In genomic region chr19:41426952-41427646, GRCh38 we compare ENCODE assay signal across 8 cellular contexts. TPM values are rescaled to one million over a fixed set of nuclear protein-coding genes. Genes with fewer than 3 reads are reported as not detected.
DNase-seq lines count a peak whose midpoint lies in the region; ATAC-seq and TF ChIP-seq lines count a peak whose summit lies in the region.

Gene B3GNT8, minus strand, starts transcription at chr19:41427374. Its CDS starts 596 bp downstream, at chr19:41426778.

- H3K4me1 Mint-ChIP-seq in T-helper 17 cell (peaks cover 28% of the 10 kb centered on the region), immature natural killer cell (peaks cover 35 to 37% of the 10 kb centered on the region in 2 donors)

- no peak for TF ChIP-seq POLR2A in breast epithelium (IDR thresholded peaks at IDR 0.05)

- H3K27me3 ChIP-seq in BLaER1 (no peaks in the 10 kb centered on the region), HUES48 (ENCODE audit: control insufficient read depth, insufficient read depth, low read length) (no peaks in the 10 kb centered on the region), breast epithelium (no peaks in the 10 kb centered on the region), smooth muscle cell (ENCODE audit: low read depth) (no peaks in the 10 kb centered on the region)

- H3K4me1 ChIP-seq in BLaER1, result peaks cover 47% of the 10 kb centered on the region
- peaks cover 11% of the 10 kb centered on the region; the same call in 1 of the 2 replicates for H3K4me1 ChIP-seq in HUES48 (ENCODE audit: control insufficient read depth, insufficient read depth, low read length)
- peaks cover 0 to 9% of the 10 kb centered on the region in 2 donors for H3K4me1 ChIP-seq in breast epithelium
- H3K4me1 ChIP-seq in smooth muscle cell (ENCODE audit: low read depth), result peaks cover 6% of the 10 kb centered on the region

- H3K27ac Mint-ChIP-seq in T-helper 17 cell (peak within 1 kb of the TSS; percentile 96), immature natural killer cell (peak within 1 kb of the TSS; percentile 80 to 97 (median 91))

- H3K9me3 ChIP-seq in BLaER1, result no peaks in the 10 kb centered on the region
- no peaks in the 10 kb centered on the region for H3K9me3 ChIP-seq in HUES48 (ENCODE audit: control insufficient read depth, insufficient read depth, low read length)
- no peaks in the 10 kb centered on the region for H3K9me3 ChIP-seq in T-helper 17 cell (ENCODE audit: control insufficient read depth, low read length, poor library complexity, severe bottlenecking)
- no peaks in the 10 kb centered on the region for H3K9me3 ChIP-seq in breast epithelium
- H3K9me3 ChIP-seq in smooth muscle cell (replicated peaks; ENCODE audit: low read depth), result no peaks in the 10 kb centered on the region

- no peaks in the 10 kb centered on the region for H3K9me3 Mint-ChIP-seq in immature natural killer cell

- H3K36me3 Mint-ChIP-seq in T-helper 17 cell (ENCODE audit: low read depth), result peaks cover 5% of the 10 kb centered on the region
- peaks cover under 1 to 11% (median 3%) of the 10 kb centered on the region in 3 donors for H3K36me3 Mint-ChIP-seq in immature natural killer cell

- H3K9ac ChIP-seq in BLaER1 (peak within 1 kb of the TSS; percentile 69), HUES48 (ENCODE audit: low read depth, low read length) (peak within 1 kb of the TSS; percentile 30; the same call in 1 of the 2 replicates), smooth muscle cell (ENCODE audit: low read depth) (peak within 1 kb of the TSS; percentile 73)

- H3F3A ChIP-seq in smooth muscle cell (ENCODE audit: low read depth), result no peaks in the 10 kb centered on the region

- H3K27ac ChIP-seq in BLaER1, result peak within 1 kb of the TSS; percentile 80
- peak within 1 kb of the TSS; percentile 52 for H3K27ac ChIP-seq in HUES48 (ENCODE audit: low read depth, low read length)
- H3K27ac ChIP-seq in breast epithelium, result peak within 1 kb of the TSS; percentile 81 to 97
- peak within 1 kb of the TSS; percentile 54 for H3K27ac ChIP-seq in smooth muscle cell (ENCODE audit: low read depth)

- no peaks in the 10 kb centered on the region for H3K27me3 Mint-ChIP-seq in T-helper 17 cell
- peaks cover 4 to 10% (median 5%) of the 10 kb centered on the region in 3 donors for H3K27me3 Mint-ChIP-seq in immature natural killer cell (ENCODE audit: low read depth in 3 of 3)

- ATAC-seq in T-helper 17 cell, result peak; percentile 46
- no peak for ATAC-seq in HG03520 (IDR thresholded peaks at IDR 0.05; ENCODE audit: unreplicated experiment)

- H4K20me1 ChIP-seq in BLaER1 (peaks cover 9% of the 10 kb centered on the region; the same call in 1 of the 2 replicates), smooth muscle cell (ENCODE audit: low read depth) (no peaks in the 10 kb centered on the region)

- H3K36me3 ChIP-seq in BLaER1 (peaks cover 65% of the 10 kb centered on the region), HUES48 (ENCODE audit: control insufficient read depth, insufficient read depth, low read length) (peaks cover 40% of the 10 kb centered on the region), breast epithelium (no peaks in the 10 kb centered on the region), smooth muscle cell (ENCODE audit: low read depth) (no peaks in the 10 kb centered on the region)

- DNase-seq in T-helper 17 cell (no peak), breast epithelium (ENCODE audit: low spot score in 2 of 2) (peak; percentile 82 to 86), immature natural killer cell (peak in 2 of 3 donors; percentile 29 to 32), smooth muscle cell (lab: John Stamatoyannopoulos, UW; ENCODE audit: unreplicated experiment) (peak; percentile 46), occipital lobe (lab: John Stamatoyannopoulos, UW) (no peak)

- H2AFZ ChIP-seq in smooth muscle cell (ENCODE audit: low read depth), result no peak within 1 kb of the TSS

- H3K4me3 ChIP-seq in BLaER1 (peak within 1 kb of the TSS; percentile 56), HUES48 (ENCODE audit: low read depth, low read length) (peak within 1 kb of the TSS; percentile 65), breast epithelium (peak within 1 kb of the TSS; percentile 51 to 76 (median 51)), smooth muscle cell (peak within 1 kb of the TSS; percentile 67)

- H3K4me2 ChIP-seq in BLaER1, result peak within 1 kb of the TSS; percentile 87
- peak within 1 kb of the TSS; percentile 98 for H3K4me2 ChIP-seq in smooth muscle cell

- 12% methylated on average over 15 of the region's 19 CpGs for WGBS in smooth muscle cell (ENCODE audit: low lambda C conversion rate)

- TF ChIP-seq CTCF in breast epithelium (IDR thresholded peaks at IDR 0.05), result no peak
- TF ChIP-seq CTCF in smooth muscle cell (IDR thresholded peaks at IDR 0.05; ENCODE audit: borderline replicate concordance, insufficient read depth, poor library complexity, severe bottlenecking), result no peak

- H3K79me2 ChIP-seq in smooth muscle cell (ENCODE audit: low read depth), result no peaks in the 10 kb centered on the region

- peak within 1 kb of the TSS; percentile 98 for H3K4me3 Mint-ChIP-seq in T-helper 17 cell
- peak within 1 kb of the TSS; percentile 87 to 94 (median 91) for H3K4me3 Mint-ChIP-seq in immature natural killer cell

- intact Hi-C loops in breast epithelium (cut with DNase I; ENCODE audit: low total_unique reads), result no loop called here

RNA-seq across cellular contexts. Expression of gene B3GNT8, which starts in this region (rescaled TPM):
- 1 to 10 TPM; 3.4 to 4.8 TPM for total RNA-seq in T-helper 17 cell
- total RNA-seq in breast epithelium, result 1 to 10 TPM; 2.6 to 3.0 (median 2.9) TPM
- polyA plus RNA-seq in immature natural killer cell, result 1 to 10 TPM in 1 of 3 donors, under 1 TPM in 1, not detected in 1; 0.23 to 1.3 TPM
- total RNA-seq in smooth muscle cell, result 0.85 TPM in 2 replicates
- polyA plus RNA-seq in smooth muscle cell, result 1.7 and 3.0 TPM in 2 replicates
- total RNA-seq in occipital lobe, result 0.16 TPM

Comparison
In these comparisons a context has a peak if more than half of its experiments do, and no peak if none do; other contexts are left out.
1. DNase-seq: peak in breast epithelium (2 of 2), immature natural killer cell (2 of 3) and smooth muscle cell (single experiment); none in T-helper 17 cell (0 of 3) and occipital lobe (single experiment).
2. Peak in every context shown above with its lines, with median percentiles within 50 percentile points of each other: H3K27ac ChIP-seq, H3K4me3 ChIP-seq and H3K9ac ChIP-seq.